Comparison of ENCODE assay signal across 8 cellular contexts in the genomic region with DNA sequence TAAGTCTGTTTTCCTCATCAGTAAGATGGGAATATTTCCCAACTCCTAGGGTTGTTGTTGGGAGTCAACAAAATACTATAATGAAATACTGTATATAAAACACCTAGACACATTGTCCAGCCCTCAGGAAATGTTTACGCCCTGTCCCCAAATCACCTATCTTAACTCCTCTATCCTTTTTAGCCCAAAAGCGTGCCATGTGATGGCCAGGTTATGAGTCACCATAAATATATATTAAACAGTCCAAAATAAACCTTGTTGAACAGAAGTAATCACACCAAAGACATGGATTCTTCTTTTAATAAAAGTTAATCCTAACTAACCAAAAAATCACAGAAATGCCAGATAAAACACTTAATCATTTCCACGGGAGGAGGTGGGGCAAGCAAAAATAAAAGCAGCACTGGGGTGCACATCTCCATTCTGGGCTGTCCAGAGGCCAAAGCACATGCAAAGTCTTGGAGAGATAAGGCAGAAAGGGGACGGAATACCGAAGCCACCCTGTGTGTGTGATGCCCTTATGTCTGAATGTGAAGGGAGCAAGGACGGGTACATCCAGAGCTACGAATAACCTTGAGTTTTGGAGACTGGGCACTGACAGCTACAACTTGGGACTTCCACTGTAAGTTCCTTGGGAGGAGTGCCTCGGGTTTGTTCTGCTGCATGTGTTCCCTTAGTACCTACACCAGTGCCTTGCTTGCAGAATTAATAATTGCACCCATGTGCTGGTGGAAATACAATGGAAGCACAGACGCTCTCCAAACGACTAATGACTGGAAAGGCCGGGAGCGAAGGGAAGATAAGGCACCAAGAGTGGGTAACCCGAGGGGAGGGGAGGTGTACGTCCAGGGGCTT. TPM values are rescaled to one million over a fixed set of nuclear protein-coding genes. Genes with fewer than 3 reads are reported as not detected.
DNase-seq lines count a peak whose midpoint lies in the region; ATAC-seq, FAIRE-seq and TF ChIP-seq lines count a peak whose summit lies in the region.

No MANE protein-coding gene starts in this region.

- H3K56ac ChIP-seq in H1 (replicated peaks; ENCODE audit: insufficient read length, low read depth, low read length), result no peak overlapping the region

- no peak for TF ChIP-seq RAD21 in H1 (IDR thresholded peaks at IDR 0.05 in 1 of 2, conservative IDR thresholded peaks at IDR 0.05 in 1 of 2; ENCODE audit: low read depth in 2 of 2, low read length in 2 of 2)

- H3K23ac ChIP-seq in H1 (ENCODE audit: insufficient read length), result no peak overlapping the region

- H3K14ac ChIP-seq in H1 (ENCODE audit: insufficient read length), result no peak overlapping the region

- H2AFZ ChIP-seq in H1 (ENCODE audit: low read length), result no peak overlapping the region
- H2AFZ ChIP-seq in neuron (ENCODE audit: low read depth, low read length), result no peak overlapping the region

- no peak overlapping the region for H4K5ac ChIP-seq in H1 (ENCODE audit: insufficient read length, low read depth, low read length)

- H2BK20ac ChIP-seq in H1 (ENCODE audit: low read length), result no peak overlapping the region

- 38% methylated on average over 14 of the region's 14 CpGs; no CpG with 5 or more reads in 1 of the 2 experiments for WGBS in H1 (ENCODE audit: extremely low coverage in 1 of 2, insufficient coverage in 1 of 2, insufficient read length in 1 of 2, insufficient replicate concordance in 2 of 2, low coverage in 1 of 2, low lambda C conversion rate in 2 of 2, missing lambda C conversion rate in 1 of 2), 2 experiments

- H3K36me3 ChIP-seq in Caco-2 (ENCODE audit: control insufficient read depth, insufficient read depth, low read length) (peaks cover 2% of the 10 kb centered on the region; the same call in 1 of the 2 replicates), H1 (ENCODE audit: control insufficient read depth in 2 of 4, insufficient read depth in 4 of 4, low read length in 3 of 4) (peaks cover 0 to 9% (median 6%) of the 10 kb centered on the region in 4 experiments; a peak in 6 of 8 replicates), neuron (ENCODE audit: insufficient read depth, low read length) (peaks cover 10% of the 10 kb centered on the region)

- intact Hi-C loops in Caco-2 (cut with micrococcal nuclease; ENCODE audit: unreplicated experiment), result loop anchor here (1.0 kb wide), 3 partner anchors 63 to 77 kb away; no protein-coding TSS in a partner anchor

- ATAC-seq in HG02970 (IDR thresholded peaks at IDR 0.05; ENCODE audit: low FRiP score, unreplicated experiment) (no peak), GM19463 (IDR thresholded peaks at IDR 0.05; ENCODE audit: unreplicated experiment) (no peak), HG02852 (IDR thresholded peaks at IDR 0.05; ENCODE audit: unreplicated experiment) (no peak)

- no peak overlapping the region for H2BK120ac ChIP-seq in H1 (replicated peaks; ENCODE audit: low read depth, low read length)

- H3K36me3 Mint-ChIP-seq in Caco-2 (ENCODE audit: insufficient read depth, unreplicated experiment), result peaks cover 63% of the 10 kb centered on the region

- H3K27me3 ChIP-seq in Caco-2 (replicated peaks; ENCODE audit: control insufficient read depth, insufficient read depth, low read length), result no peaks in the 10 kb centered on the region
- H3K27me3 ChIP-seq in H1 (replicated peaks in 1 of 4; ENCODE audit: control insufficient read depth in 3 of 4, extremely low read depth in 1 of 4, insufficient read depth in 3 of 4, low read length in 3 of 4), result no peaks in the 10 kb centered on the region; a peak in 1 of 7 replicates
- no peaks in the 10 kb centered on the region for H3K27me3 ChIP-seq in neuron (ENCODE audit: insufficient read depth, low read length)

- H3K9ac ChIP-seq in H1 (replicated peaks in 1 of 4; ENCODE audit: extremely low read depth in 1 of 4, low read depth in 3 of 4, low read length in 3 of 4), result peak overlapping the region; percentile 34 to 87 (median 66)

- no peak overlapping the region for H4K8ac ChIP-seq in H1 (ENCODE audit: extremely low read depth, insufficient read depth, low read length)

- BruUV-seq in Caco-2 (replicated peaks; lab: Mats Ljungman, UMichigan), result TSS peak; percentile 35

- peaks cover 8% of the 10 kb centered on the region for H3K79me1 ChIP-seq in H1 (ENCODE audit: low read depth, low read length)

- peaks cover 10% of the 10 kb centered on the region for H3K23me2 ChIP-seq in H1 (ENCODE audit: low read depth, low read length)

- no peaks in the 10 kb centered on the region for H3K9me3 Mint-ChIP-seq in Caco-2 (ENCODE audit: unreplicated experiment)

- no peak overlapping the region for H2BK5ac ChIP-seq in H1 (ENCODE audit: low read depth, low read length)

- H4K20me1 ChIP-seq in H1 (replicated peaks in 1 of 2; ENCODE audit: control insufficient read depth in 1 of 2, insufficient read depth in 2 of 2, low read length in 2 of 2), result peaks cover 11 to 16% of the 10 kb centered on the region in 2 experiments

- peak overlapping the region; percentile 90 to 97 for H3K4me2 ChIP-seq in H1 (ENCODE audit: insufficient read depth in 1 of 2, low read depth in 2 of 2, low read length in 2 of 2)

- peaks cover 9 to 40% of the 10 kb centered on the region in 2 experiments for H3K79me2 ChIP-seq in H1 (ENCODE audit: control insufficient read depth in 1 of 2, insufficient read depth in 2 of 2, low read length in 2 of 2)

- H2BK12ac ChIP-seq in H1 (ENCODE audit: low read depth, low read length), result no peak overlapping the region

- no peak for TF ChIP-seq POLR2A in H1 (IDR thresholded peaks at IDR 0.05; ENCODE audit: control extremely low read depth in 1 of 2, low read depth in 2 of 2, low read length in 2 of 2)

- H3K4me1 ChIP-seq in Caco-2 (peaks cover 29% of the 10 kb centered on the region), H1 (replicated peaks in 1 of 4; ENCODE audit: control insufficient read depth in 3 of 4, insufficient read depth in 4 of 4, low read length in 3 of 4) (peaks cover 0 to 4% (median 0%) of the 10 kb centered on the region in 4 experiments; a peak in 2 of 7 replicates), neuron (ENCODE audit: insufficient read depth, low read length) (peaks cover 27% of the 10 kb centered on the region)

- no peak for TF ChIP-seq EP300 in H1 (IDR thresholded peaks at IDR 0.05; ENCODE audit: borderline replicate concordance in 1 of 2, low read depth in 2 of 2, low read length in 2 of 2)

- POLR2A ChIA-PET in Caco-2 (lab: Charles Lee), result interaction anchor here (0.6 to 4.2 kb wide), 2 partner anchors 54 to 55 kb away, joined by 3 to 51 read pairs; a partner anchor contains a TSS
- POLR2A ChIA-PET in H1 (lab: Charles Lee; ENCODE audit: partially characterized antibody), result interaction anchor here (0.7 to 2.1 kb wide), 6 partner anchors 9 to 1815 kb away, joined by 3 to 16 read pairs (median 4); a partner anchor contains a TSS

- no peaks in the 10 kb centered on the region for H3K27me3 Mint-ChIP-seq in Caco-2 (ENCODE audit: insufficient read depth, unreplicated experiment)

- H4K91ac ChIP-seq in H1 (replicated peaks; ENCODE audit: insufficient read length, low read length), result no peak overlapping the region

- H3K4ac ChIP-seq in H1 (replicated peaks; ENCODE audit: insufficient read length, low read depth, low read length), result no peak overlapping the region

- H2BK15ac ChIP-seq in H1 (ENCODE audit: low read length), result no peak overlapping the region

- H2AK5ac ChIP-seq in H1 (ENCODE audit: low read depth, low read length), result no peak overlapping the region

- no peak for TF ChIP-seq CTCF in Caco-2 (IDR thresholded peaks at IDR 0.05; ENCODE audit: insufficient read depth in 1 of 2, low read depth in 1 of 2, low read length in 1 of 2, severe bottlenecking in 1 of 2, unreplicated experiment in 1 of 2)
- TF ChIP-seq CTCF in H1 (IDR thresholded peaks at IDR 0.05; ENCODE audit: control extremely low read depth in 1 of 3, insufficient read depth in 1 of 3, low read depth in 1 of 3, low read length in 3 of 3), result no peak

- H3K4me1 Mint-ChIP-seq in Caco-2 (ENCODE audit: low read depth, unreplicated experiment), result peaks cover 29% of the 10 kb centered on the region

- no peak overlapping the region for H3K18ac ChIP-seq in H1 (ENCODE audit: extremely low read depth, low read length)

- peak overlapping the region; percentile 98 for H3K4me3 Mint-ChIP-seq in Caco-2 (ENCODE audit: unreplicated experiment)

- no peak overlapping the region for H3K27ac ChIP-seq in H1 (ENCODE audit: low read depth, low read length)

- CTCF ChIA-PET in Caco-2 (lab: Charles Lee) (interaction anchor here (1.3 to 2.3 kb wide), 2 partner anchors 55 to 140 kb away, joined by 3 to 7 read pairs; a partner anchor contains a TSS), H1 (lab: Charles Lee; ENCODE audit: partially characterized antibody) (interaction anchor here (0.6 to 1.6 kb wide), 4 partner anchors 39 to 76 kb away, joined by 3 read pairs; no protein-coding TSS in a partner anchor)

- peak overlapping the region; percentile 98 for H3K27ac Mint-ChIP-seq in Caco-2 (ENCODE audit: unreplicated experiment)

- FAIRE-seq in H1 (lab: Jason Lieb, UNC), result no peak

- no peak for DNase-seq in Caco-2
- DNase-seq in NAMALWA (ENCODE audit: low spot score), result peak; percentile 29
- no peak for DNase-seq in H1 (ENCODE audit: low read depth in 1 of 2, low spot score in 2 of 2)
- no peak for DNase-seq in T1000 (lab: John Stamatoyannopoulos, UW)

- H3K9me3 ChIP-seq in Caco-2, result no peaks in the 10 kb centered on the region
- no peaks in the 10 kb centered on the region for H3K9me3 ChIP-seq in H1 (ENCODE audit: insufficient read depth in 2 of 2, low read depth in 1 of 2, low read length in 1 of 2)
- no peaks in the 10 kb centered on the region for H3K9me3 ChIP-seq in neuron (ENCODE audit: low read length)

- peak overlapping the region; percentile 92 for H3K4me3 ChIP-seq in Caco-2 (ENCODE audit: low read depth, low read length)
- H3K4me3 ChIP-seq in H1 (ENCODE audit: extremely low read depth in 1 of 4, insufficient read depth in 2 of 4, low read depth in 3 of 4, low read length in 4 of 4), result peak overlapping the region; percentile 61 to 84 (median 72)
- peak overlapping the region; percentile 95 for H3K4me3 ChIP-seq in neuron (ENCODE audit: low read length)

RNA-seq across cellular contexts. Expression of a gene that starts 1.1 kb away (rescaled TPM):
- total RNA-seq in Caco-2 (2022), result 64.5 and 67.5 TPM in 2 replicates
- total RNA-seq in H1 (2021; fragmentation: NEBNext Ultra II Directional; extraction: Animal tissue kit (Norgen Biotek cat#: 25700)), result 41.2 and 43.1 TPM in 2 replicates
- polyA plus RNA-seq in H1 (2011; rRNA removed), result 10.8 and 13.2 TPM in 2 replicates
- 15.2 TPM for polyA plus RNA-seq in H1 (2011; cell fraction: cytosol; rRNA removed)
- polyA plus RNA-seq in H1 (2011; cell fraction: nucleus; rRNA removed), result 17.0 TPM
- 22.2 to 30.6 TPM (median 26.0 TPM) in 4 replicates for polyA plus RNA-seq in H1 (2012, experiment 1 of 2)
- 3.5 TPM for polyA plus RNA-seq in H1 (2012, experiment 2 of 2)
- 21.7 TPM for polyA plus RNA-seq in H1 (2013, experiment 1 of 2)
- polyA plus RNA-seq in H1 (2013, experiment 2 of 2), result 21.0 TPM
- polyA minus RNA-seq in H1 (2011; rRNA and poly(A)+ RNA removed), result 30.5 and 33.6 TPM in 2 replicates
- polyA minus RNA-seq in H1 (2011; cell fraction: cytosol; rRNA and poly(A)+ RNA removed), result 16.4 TPM
- 21.8 TPM for polyA minus RNA-seq in H1 (2011; cell fraction: nucleus; rRNA and poly(A)+ RNA removed)

RNA-seq across cellular contexts. Expression of a gene that starts 54.3 kb away (rescaled TPM):
- 57.8 and 61.4 TPM in 2 replicates for total RNA-seq in Caco-2 (2022)
- 33.4 and 33.9 TPM in 2 replicates for total RNA-seq in H1 (2021; fragmentation: NEBNext Ultra II Directional; extraction: Animal tissue kit (Norgen Biotek cat#: 25700))
- polyA plus RNA-seq in H1 (2011; rRNA removed), result 23.1 and 30.4 TPM in 2 replicates
- 21.1 TPM for polyA plus RNA-seq in H1 (2011; cell fraction: cytosol; rRNA removed)
- polyA plus RNA-seq in H1 (2011; cell fraction: nucleus; rRNA removed), result 16.3 TPM
- polyA plus RNA-seq in H1 (2012, experiment 1 of 2), result 18.6 to 26.8 TPM (median 22.5 TPM) in 4 replicates
- polyA plus RNA-seq in H1 (2012, experiment 2 of 2), result 7.8 TPM
- 21.3 TPM for polyA plus RNA-seq in H1 (2013, experiment 1 of 2)
- 22.3 TPM for polyA plus RNA-seq in H1 (2013, experiment 2 of 2)
- polyA minus RNA-seq in H1 (2011; rRNA and poly(A)+ RNA removed), result 19.8 and 20.7 TPM in 2 replicates
- 12.7 TPM for polyA minus RNA-seq in H1 (2011; cell fraction: cytosol; rRNA and poly(A)+ RNA removed)
- polyA minus RNA-seq in H1 (2011; cell fraction: nucleus; rRNA and poly(A)+ RNA removed), result 14.3 TPM
